Comparison of ENCODE assay signal across 9 cellular contexts in genomic region chr1:3070654-3071506, GRCh38. TPM values are rescaled to one million over a fixed set of nuclear protein-coding genes. Genes with fewer than 3 reads are reported as not detected.
DNase-seq lines count a peak whose midpoint lies in the region; ATAC-seq and TF ChIP-seq lines count a peak whose summit lies in the region.
"Had no signal": no experiment of that assay in that cellular context is flagged by ENCODE, and none has a peak within 500 bp of the region (broad histone marks: within the 10 kb centered on the region; RNA-seq: fewer than 3 reads in every experiment).

No MANE protein-coding gene starts in this region.

- H3K36me3 ChIP-seq in urinary bladder (ENCODE audit: insufficient read depth): no peaks in the 10 kb centered on the region

- H3K27me3 Mint-ChIP-seq in activated T-cell treated with anti-CD3 and anti-CD28 coated beads, Interleukin-2, amount 50 U/mL, for 24 hours: peaks cover 59% of the 10 kb centered on the region
- H3K27me3 Mint-ChIP-seq in glutamatergic neuron (ENCODE audit: unreplicated experiment) (peaks cover 11% of the 10 kb centered on the region), neural crest cell (ENCODE audit: low read depth) (peaks cover 69% of the 10 kb centered on the region)

- TF ChIP-seq CTCF in glutamatergic neuron (IDR thresholded peaks at IDR 0.05; ENCODE audit: partially characterized antibody, unreplicated experiment) (no peak), neural crest cell (conservative IDR thresholded peaks at IDR 0.05) (no peak)

- peak overlapping the region; percentile 79 for H3K4me3 ChIP-seq in urinary bladder (ENCODE audit: low read depth, low read length)

- no peak overlapping the region for H3K27ac ChIP-seq in urinary bladder (ENCODE audit: low read depth)

- no peaks in the 10 kb centered on the region for H3K4me1 ChIP-seq in urinary bladder (ENCODE audit: insufficient read depth)

- WGBS in urinary bladder: 23% methylated on average over 95 of the region's 95 CpGs

- DNase-seq in activated T-cell treated with anti-CD3 and anti-CD28 coated beads, Interleukin-2, amount 50 U/mL, for 24 hours: no peak
- DNase-seq in activated T-cell treated with anti-CD3 and anti-CD28 coated beads, Interleukin-2, amount 50 U/mL, for 1 hour: no peak
- DNase-seq in glutamatergic neuron: peak; percentile 41
- DNase-seq in neural crest cell (ENCODE audit: low read depth, low spot score): no peak
- DNase-seq: NCI-H1436 treated with DMSO at 0.1 percent for 48 hours had no signal

- H3K4me3 Mint-ChIP-seq in activated T-cell treated with anti-CD3 and anti-CD28 coated beads, Interleukin-2, amount 50 U/mL, for 24 hours: peak overlapping the region; percentile 38
- H3K4me3 Mint-ChIP-seq in glutamatergic neuron (ENCODE audit: unreplicated experiment) (no peak overlapping the region), neural crest cell (peak overlapping the region; percentile 75)

- H3K36me3 Mint-ChIP-seq in activated T-cell treated with anti-CD3 and anti-CD28 coated beads, Interleukin-2, amount 50 U/mL, for 24 hours (ENCODE audit: low read depth): no peaks in the 10 kb centered on the region
- no peaks in the 10 kb centered on the region for H3K36me3 Mint-ChIP-seq in glutamatergic neuron (ENCODE audit: unreplicated experiment)
- H3K36me3 Mint-ChIP-seq in neural crest cell (ENCODE audit: low read depth): no peaks in the 10 kb centered on the region

- ATAC-seq in HG03378 (IDR thresholded peaks at IDR 0.05; ENCODE audit: unreplicated experiment) (no peak), GM21423 (IDR thresholded peaks at IDR 0.05; ENCODE audit: unreplicated experiment) (no peak), GM18861 (IDR thresholded peaks at IDR 0.05; ENCODE audit: unreplicated experiment) (no peak)

- no peaks in the 10 kb centered on the region for H3K9me3 Mint-ChIP-seq in activated T-cell treated with anti-CD3 and anti-CD28 coated beads, Interleukin-2, amount 50 U/mL, for 24 hours
- H3K9me3 Mint-ChIP-seq in glutamatergic neuron (ENCODE audit: unreplicated experiment): peaks cover 1% of the 10 kb centered on the region
- no peaks in the 10 kb centered on the region for H3K9me3 Mint-ChIP-seq in neural crest cell

- H3K4me1 Mint-ChIP-seq in activated T-cell treated with anti-CD3 and anti-CD28 coated beads, Interleukin-2, amount 50 U/mL, for 24 hours (ENCODE audit: low read depth): peaks cover 4% of the 10 kb centered on the region
- H3K4me1 Mint-ChIP-seq in glutamatergic neuron (ENCODE audit: low read depth, unreplicated experiment) (no peaks in the 10 kb centered on the region), neural crest cell (peaks cover 9% of the 10 kb centered on the region)

- H3K27ac Mint-ChIP-seq in activated T-cell treated with anti-CD3 and anti-CD28 coated beads, Interleukin-2, amount 50 U/mL, for 24 hours: no peak overlapping the region
- H3K27ac Mint-ChIP-seq in glutamatergic neuron (ENCODE audit: unreplicated experiment) (no peak overlapping the region), neural crest cell (ENCODE audit: unreplicated experiment) (no peak overlapping the region)

RNA-seq across cellular contexts. Expression of gene PRDM16, which starts 1.9 kb away (rescaled TPM):
- 0.07 TPM for total RNA-seq in glutamatergic neuron (ENCODE audit: unreplicated experiment)
- total RNA-seq in neural crest cell: 11.7 and 13.2 TPM in 2 replicates
- 3.7 TPM for total RNA-seq in urinary bladder
- 2.8 TPM for polyA plus RNA-seq in urinary bladder

RNA-seq across cellular contexts. Expression of gene ACTRT2, which starts 49.6 kb away (rescaled TPM):
- total RNA-seq in glutamatergic neuron (ENCODE audit: unreplicated experiment): not detected
- total RNA-seq in neural crest cell: not detected in 2 replicates
- not detected for total RNA-seq in urinary bladder
- polyA plus RNA-seq in urinary bladder: not detected
